ENCODE assay signal across 27 cellular contexts in genomic region chr2:216525972-216526371, GRCh38.
"Had no signal": no experiment of that assay in that cellular context is flagged by ENCODE, and none has a peak within 500 bp of the region (broad histone marks: within the 10 kb centered on the region; RNA-seq: fewer than 3 reads in every experiment).

No MANE protein-coding gene starts in this region.

- H3K27ac Mint-ChIP-seq: activated CD4-positive, alpha-beta memory T cell treated with anti-CD3 and anti-CD28 coated beads for 36 hours; activated CD4-positive, alpha-beta T cell treated with anti-CD3 and anti-CD28 coated beads for 36 hours; activated CD4-positive, alpha-beta T cell treated with anti-CD3 and anti-CD28 coated beads, Interleukin-2, amount 10 ng/mL, durations not matched to agents 24 days and 14 days; activated CD8-positive, alpha-beta memory T cell treated with anti-CD3 and anti-CD28 coated beads, Interleukin-2, amount 10 ng/mL, durations not matched to agents 7 days and 5 days; activated CD8-positive, alpha-beta T cell treated with anti-CD3 and anti-CD28 coated beads, Interleukin-2, amount 10 ng/mL, durations not matched to agents 7 days and 5 days; activated naive CD4-positive, alpha-beta T cell treated with anti-CD3 and anti-CD28 coated beads for 36 hours; activated naive CD4-positive, alpha-beta T cell treated with anti-CD3 and anti-CD28 coated beads, Interleukin-2, amount 50 U/mL, for 24 hours; activated naive CD8-positive, alpha-beta T cell treated with anti-CD3 and anti-CD28 coated beads for 36 hours; activated naive CD8-positive, alpha-beta T cell treated with anti-CD3 and anti-CD28 coated beads, Interleukin-2, amount 50 U/mL, for 24 hours; activated T-helper 1 cell treated with anti-CD3 and anti-CD28 coated beads, Interleukin-12 subunit alpha, Interleukin-12 subunit beta, Interleukin-2, Interleukin-4 antibody, amounts not matched to agents 30 ng/mL and 10 ng/mL and 1 ng/mL, durations not matched to agents 14 hours and 24 hours and 36 hours; activated T-helper 2 cell treated with anti-CD3 and anti-CD28 coated beads, Interferon-gamma antibody, Interleukin-2, Interleukin-4, amounts not matched to agents 10 μg/mL and 5 μg/mL and 100 μg/mL, durations not matched to agents 14 hours and 24 hours and 36 hours had no signal

- DNase-seq: activated CD4-positive, alpha-beta memory T cell treated with anti-CD3 and anti-CD28 coated beads for 36 hours; activated CD4-positive, alpha-beta T cell treated with anti-CD3 and anti-CD28 coated beads for 36 hours; activated CD4-positive, alpha-beta T cell treated with anti-CD3 and anti-CD28 coated beads, Interleukin-2, amount 10 ng/mL, durations not matched to agents 24 days and 14 days; activated CD4-positive, CD25-positive, alpha-beta regulatory T cell; activated CD4-positive, CD25-positive, alpha-beta regulatory T cell treated with anti-CD3 and anti-CD28 coated beads, Interleukin-2, amount 50 U/mL, for 72 hours; activated CD8-positive, alpha-beta memory T cell treated with anti-CD3 and anti-CD28 coated beads, Interleukin-2, amount 10 ng/mL, durations not matched to agents 7 days and 5 days; activated CD8-positive, alpha-beta memory T cell treated with anti-CD3 and anti-CD28 coated beads, Interleukin-2, amount 50 U/mL, for 4 hours; activated CD8-positive, alpha-beta T cell treated with anti-CD3 and anti-CD28 coated beads, Interleukin-2, amount 10 ng/mL, durations not matched to agents 7 days and 5 days; activated effector memory CD4-positive, alpha-beta T cell treated with anti-CD3 and anti-CD28 coated beads, Interleukin-2, amount 50 U/mL, for 16 hours; activated naive CD4-positive, alpha-beta T cell treated with anti-CD3 and anti-CD28 coated beads for 36 hours; activated naive CD8-positive, alpha-beta T cell treated with anti-CD3 and anti-CD28 coated beads for 36 hours; activated naive CD8-positive, alpha-beta T cell treated with anti-CD3 and anti-CD28 coated beads, Interleukin-2, amount 50 U/mL, for 24 hours; activated T-cell treated with anti-CD3 and anti-CD28 coated beads, Interleukin-2, amount 50 U/mL, for 1 hour; activated T-cell treated with anti-CD3 and anti-CD28 coated beads, Interleukin-2, amount 50 U/mL, for 48 hours; adrenal gland; amygdala; brain microvascular endothelial cell; effector CD8-positive, alpha-beta T cell; esophagus squamous epithelium; foreskin melanocyte; T-helper 2 cell had no signal

- H3K4me3 Mint-ChIP-seq: activated CD4-positive, alpha-beta memory T cell treated with anti-CD3 and anti-CD28 coated beads for 36 hours; activated CD4-positive, alpha-beta T cell treated with anti-CD3 and anti-CD28 coated beads for 36 hours; activated CD4-positive, alpha-beta T cell treated with anti-CD3 and anti-CD28 coated beads, Interleukin-2, amount 10 ng/mL, durations not matched to agents 24 days and 14 days; activated CD8-positive, alpha-beta memory T cell treated with anti-CD3 and anti-CD28 coated beads, Interleukin-2, amount 10 ng/mL, durations not matched to agents 7 days and 5 days; activated CD8-positive, alpha-beta T cell treated with anti-CD3 and anti-CD28 coated beads, Interleukin-2, amount 10 ng/mL, durations not matched to agents 7 days and 5 days; activated naive CD4-positive, alpha-beta T cell treated with anti-CD3 and anti-CD28 coated beads for 36 hours; activated naive CD4-positive, alpha-beta T cell treated with anti-CD3 and anti-CD28 coated beads, Interleukin-2, amount 50 U/mL, for 24 hours; activated naive CD8-positive, alpha-beta T cell treated with anti-CD3 and anti-CD28 coated beads for 36 hours; activated naive CD8-positive, alpha-beta T cell treated with anti-CD3 and anti-CD28 coated beads, Interleukin-2, amount 50 U/mL, for 24 hours; activated T-helper 1 cell treated with anti-CD3 and anti-CD28 coated beads, Interleukin-12 subunit alpha, Interleukin-12 subunit beta, Interleukin-2, Interleukin-4 antibody, amounts not matched to agents 30 ng/mL and 10 ng/mL and 1 ng/mL, durations not matched to agents 14 hours and 24 hours and 36 hours; central memory CD8-positive, alpha-beta T cell had no signal

- H3K4me3 ChIP-seq: adrenal gland, esophagus squamous epithelium, gastroesophageal sphincter had no signal

- H3K27me3 ChIP-seq: adrenal gland, brain microvascular endothelial cell, esophagus squamous epithelium, gastroesophageal sphincter had no signal

- H3K36me3 ChIP-seq: adrenal gland, brain microvascular endothelial cell, esophagus squamous epithelium, gastroesophageal sphincter had no signal

- H3K36me3 Mint-ChIP-seq: activated naive CD4-positive, alpha-beta T cell treated with anti-CD3 and anti-CD28 coated beads, Interleukin-2, amount 50 U/mL, for 24 hours had no signal

- ATAC-seq: activated CD4-positive, alpha-beta T cell treated with anti-CD3 and anti-CD28 coated beads for 36 hours; activated CD8-positive, alpha-beta memory T cell treated with anti-CD3 and anti-CD28 coated beads, Interleukin-2, amount 10 ng/mL, durations not matched to agents 7 days and 5 days; activated CD8-positive, alpha-beta T cell treated with anti-CD3 and anti-CD28 coated beads, Interleukin-2, amount 10 ng/mL, durations not matched to agents 7 days and 5 days; activated naive CD8-positive, alpha-beta T cell treated with anti-CD3 and anti-CD28 coated beads, Interleukin-2, amount 50 U/mL, for 24 hours; gastroesophageal sphincter had no signal

- H3K4me1 Mint-ChIP-seq: activated CD4-positive, alpha-beta T cell treated with anti-CD3 and anti-CD28 coated beads for 36 hours; activated CD4-positive, alpha-beta T cell treated with anti-CD3 and anti-CD28 coated beads, Interleukin-2, amount 10 ng/mL, durations not matched to agents 24 days and 14 days; activated CD8-positive, alpha-beta memory T cell treated with anti-CD3 and anti-CD28 coated beads, Interleukin-2, amount 10 ng/mL, durations not matched to agents 7 days and 5 days; activated naive CD4-positive, alpha-beta T cell treated with anti-CD3 and anti-CD28 coated beads, Interleukin-2, amount 50 U/mL, for 24 hours; activated naive CD8-positive, alpha-beta T cell treated with anti-CD3 and anti-CD28 coated beads for 36 hours; activated naive CD8-positive, alpha-beta T cell treated with anti-CD3 and anti-CD28 coated beads, Interleukin-2, amount 50 U/mL, for 24 hours; central memory CD8-positive, alpha-beta T cell had no signal

- H3K9me3 ChIP-seq: adrenal gland, esophagus squamous epithelium, gastroesophageal sphincter had no signal

- H3K9me3 Mint-ChIP-seq: activated CD4-positive, alpha-beta memory T cell treated with anti-CD3 and anti-CD28 coated beads for 36 hours; activated CD4-positive, alpha-beta T cell treated with anti-CD3 and anti-CD28 coated beads, Interleukin-2, amount 10 ng/mL, durations not matched to agents 24 days and 14 days; activated naive CD4-positive, alpha-beta T cell treated with anti-CD3 and anti-CD28 coated beads for 36 hours; activated naive CD4-positive, alpha-beta T cell treated with anti-CD3 and anti-CD28 coated beads, Interleukin-2, amount 50 U/mL, for 24 hours; activated naive CD8-positive, alpha-beta T cell treated with anti-CD3 and anti-CD28 coated beads for 36 hours; activated naive CD8-positive, alpha-beta T cell treated with anti-CD3 and anti-CD28 coated beads, Interleukin-2, amount 50 U/mL, for 24 hours; activated T-helper 1 cell treated with anti-CD3 and anti-CD28 coated beads, Interleukin-12 subunit alpha, Interleukin-12 subunit beta, Interleukin-2, Interleukin-4 antibody, amounts not matched to agents 30 ng/mL and 10 ng/mL and 1 ng/mL, durations not matched to agents 14 hours and 24 hours and 36 hours; activated T-helper 2 cell treated with anti-CD3 and anti-CD28 coated beads, Interferon-gamma antibody, Interleukin-2, Interleukin-4, amounts not matched to agents 10 μg/mL and 5 μg/mL and 100 μg/mL, durations not matched to agents 14 hours and 24 hours and 36 hours; central memory CD8-positive, alpha-beta T cell had no signal

- H3K4me1 ChIP-seq: adrenal gland, esophagus squamous epithelium had no signal

- H3K27ac ChIP-seq: adrenal gland, brain microvascular endothelial cell, epithelial cell of prostate, esophagus squamous epithelium, gastroesophageal sphincter had no signal

- H3K27me3 Mint-ChIP-seq: activated CD4-positive, alpha-beta memory T cell treated with anti-CD3 and anti-CD28 coated beads for 36 hours; activated CD4-positive, alpha-beta T cell treated with anti-CD3 and anti-CD28 coated beads for 36 hours; activated CD4-positive, alpha-beta T cell treated with anti-CD3 and anti-CD28 coated beads, Interleukin-2, amount 10 ng/mL, durations not matched to agents 24 days and 14 days; activated CD8-positive, alpha-beta memory T cell treated with anti-CD3 and anti-CD28 coated beads, Interleukin-2, amount 10 ng/mL, durations not matched to agents 7 days and 5 days; activated naive CD4-positive, alpha-beta T cell treated with anti-CD3 and anti-CD28 coated beads, Interleukin-2, amount 50 U/mL, for 24 hours; activated naive CD8-positive, alpha-beta T cell treated with anti-CD3 and anti-CD28 coated beads for 36 hours; activated naive CD8-positive, alpha-beta T cell treated with anti-CD3 and anti-CD28 coated beads, Interleukin-2, amount 50 U/mL, for 24 hours had no signal
